ENCODE assay signal across 19 cellular contexts in genomic region chr9:68304212-68304611, GRCh38. TPM values are rescaled to one million over a fixed set of nuclear protein-coding genes. Genes with fewer than 3 reads are reported as not detected.
"Had no signal": no experiment of that assay in that cellular context is flagged by ENCODE, and none has a peak within 500 bp of the region (broad histone marks: within the 10 kb centered on the region; RNA-seq: fewer than 3 reads in every experiment).

No MANE protein-coding gene starts in this region.

RNA-seq across cellular contexts. Expression of gene FOXD4L3, which starts 1.5 kb away (rescaled TPM):
- total RNA-seq: hepatocyte, kidney, kidney epithelial cell, left colon, left lobe of liver, left lung, left ventricle myocardium inferior, left ventricle myocardium superior, lower leg skin, lung microvascular endothelial cell, mesenteric fat pad, mononuclear cell, mucosa of gallbladder, myocyte had no signal
- polyA plus RNA-seq: hepatocyte; immature natural killer cell; keratinocyte; liver; lung; naive thymus-derived CD4-positive, alpha-beta T cell had no signal

RNA-seq across cellular contexts. Expression of gene PGM5, which starts 52.2 kb away (rescaled TPM):
- polyA plus RNA-seq: naive thymus-derived CD4-positive, alpha-beta T cell had no signal
